In genomic region chr5:178214160-178214803, GRCh38 we compare ENCODE assay signal across 1 cellular context.
TF ChIP-seq lines count a peak whose summit lies in the region.

No MANE protein-coding gene starts in this region.

TF ChIP-seq in HCT116, 20 proteins besides CTCF, POLR2A, EP300 and RAD21 (continued from another document):
- TF ChIP-seq FOSL1 (IDR thresholded peaks at IDR 0.05; ENCODE audit: low read depth) (no peak), EZH2 (IDR thresholded peaks at IDR 0.05) (no peak), CBX3 (IDR thresholded peaks at IDR 0.05; ENCODE audit: low read depth) (no peak)
TF ChIP-seq in HCT116: peak in this region for 1.
